ENCODE assay signal across 1 cellular context in the genomic region with DNA sequence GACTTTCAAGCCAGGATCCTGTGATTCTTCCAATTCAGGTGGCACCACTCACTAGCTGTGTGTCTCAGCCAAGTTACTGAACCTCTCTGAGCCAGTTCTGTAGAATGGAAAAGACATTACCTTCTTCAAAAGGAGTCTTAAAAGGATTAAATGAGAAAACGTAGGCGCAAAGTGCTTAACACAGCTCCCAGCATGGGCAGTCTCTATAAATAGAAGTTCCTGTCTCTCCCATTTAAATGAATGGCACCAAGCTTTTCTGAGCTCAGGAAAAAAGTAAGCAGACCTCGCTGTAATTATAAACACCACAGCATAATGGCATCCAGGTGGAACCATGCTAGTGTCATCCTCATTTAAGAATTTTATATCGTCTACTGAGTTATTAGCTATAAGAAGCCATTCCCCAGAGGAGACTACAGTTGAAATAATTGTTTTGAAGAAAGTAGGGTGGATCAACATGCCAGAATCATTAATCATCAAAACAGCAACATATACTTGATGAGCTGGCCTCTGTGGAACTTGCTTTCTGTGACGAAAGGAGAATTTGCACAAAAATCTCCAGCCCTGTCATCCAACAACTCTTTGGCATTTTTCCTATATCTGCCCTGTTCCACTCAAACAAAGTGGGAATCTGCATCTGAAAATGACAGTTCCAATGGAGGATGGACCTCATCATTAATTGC.
TF ChIP-seq lines count a peak whose summit lies in the region.

No MANE protein-coding gene starts in this region.

TF ChIP-seq in A549, 52 proteins besides CTCF, POLR2A, EP300 and RAD21 (continued from another document):
- no peak for TF ChIP-seq REST (IDR thresholded peaks at IDR 0.05)
- TF ChIP-seq EHMT2 (IDR thresholded peaks at IDR 0.05; ENCODE audit: low read depth) = no peak
- TF ChIP-seq PHF8 (IDR thresholded peaks at IDR 0.05; ENCODE audit: borderline replicate concordance, low read depth) = no peak
- no peak for TF ChIP-seq KDM5A (IDR thresholded peaks at IDR 0.05)
- TF ChIP-seq ZFP36 (IDR thresholded peaks at IDR 0.05; ENCODE audit: borderline replicate concordance, partially characterized antibody) = peak; percentile 12
- TF ChIP-seq MAZ (IDR thresholded peaks at IDR 0.05; ENCODE audit: borderline replicate concordance, low read depth, low read length) = no peak
TF ChIP-seq in A549: peak in this region for 7.
